In the genomic region with DNA sequence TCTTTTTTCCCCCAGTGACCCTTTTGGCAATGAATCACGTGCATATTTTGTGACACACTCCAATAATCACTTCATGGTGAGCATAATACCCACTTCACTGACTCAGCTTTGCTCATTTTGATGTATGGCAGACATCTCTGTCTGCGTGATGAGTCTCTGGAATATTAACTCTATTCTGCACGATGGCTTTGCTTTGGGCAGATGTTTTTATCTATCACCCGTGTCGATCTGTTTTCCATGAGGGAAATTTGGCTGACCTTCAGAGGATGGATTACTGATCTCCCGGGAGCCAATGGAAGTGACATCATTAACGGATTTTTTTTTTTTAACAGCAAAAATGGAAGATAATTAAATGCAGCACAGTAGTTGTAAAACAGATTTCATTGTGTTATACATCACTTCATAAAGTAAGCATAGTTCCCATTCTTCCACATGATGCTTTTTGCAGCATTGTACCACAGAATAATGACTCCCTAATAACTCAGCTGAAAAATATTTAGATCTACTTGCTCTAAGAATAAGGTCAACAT, we compare ENCODE assay signal across 13 cellular contexts. TPM values are rescaled to one million over a fixed set of nuclear protein-coding genes. Genes with fewer than 3 reads are reported as not detected.
A peak's percentile ranks its signal among the peaks of the same experiment; 100 is the strongest.
DNase-seq lines count a peak whose midpoint lies in the region; ATAC-seq, FAIRE-seq and TF ChIP-seq lines count a peak whose summit lies in the region.
"Had no signal": no experiment of that assay in that cellular context is flagged by ENCODE, and none has a peak within 500 bp of the region (broad histone marks: within the 10 kb centered on the region; RNA-seq: fewer than 3 reads in every experiment).

No MANE protein-coding gene starts in this region.

- H3K27me3 ChIP-seq in fibroblast of lung (ENCODE audit: control insufficient read depth, insufficient read depth, low read length) (no peaks in the 10 kb centered on the region), transverse colon (no peaks in the 10 kb centered on the region)
- H3K27me3 ChIP-seq: thyroid gland had no signal

- peak; percentile 44 to 49 for ATAC-seq in activated CD4-positive, CD25-positive, alpha-beta regulatory T cell treated with anti-CD3 and anti-CD28 coated beads, Interleukin-2, amount 50 U/mL, for 24 hours
- ATAC-seq in stimulated activated effector memory CD8-positive, alpha-beta T cell treated with anti-CD3 and anti-CD28 coated beads, Interleukin-12 subunit alpha, Interleukin-12 subunit beta, amount 100 ng/mL, for 72 hours: peak; percentile 73
- no peak for ATAC-seq in GM21619 (IDR thresholded peaks at IDR 0.05; ENCODE audit: unreplicated experiment)
- ATAC-seq: A549 had no signal

- TF ChIP-seq EP300 in transverse colon (IDR thresholded peaks at IDR 0.05; ENCODE audit: low read depth): no peak

- H3K4me1 ChIP-seq in fibroblast of lung (ENCODE audit: control insufficient read depth, extremely low read depth, insufficient read depth, low read length) (peaks cover 20% of the 10 kb centered on the region), transverse colon (peaks cover 0 to 22% (median 8%) of the 10 kb centered on the region in 4 donors)
- H3K4me1 ChIP-seq: thyroid gland had no signal

- H3K27ac Mint-ChIP-seq in stimulated activated effector memory CD8-positive, alpha-beta T cell treated with anti-CD3 and anti-CD28 coated beads, Interleukin-12 subunit alpha, Interleukin-12 subunit beta, amount 100 ng/mL, for 72 hours: peak overlapping the region; percentile 90
- H3K27ac Mint-ChIP-seq: activated B cell treated with CpG ODN at 0.5 μM for 24 hours had no signal

- H3K36me3 ChIP-seq in fibroblast of lung (ENCODE audit: control insufficient read depth, insufficient read depth, low read length) (peaks cover 15% of the 10 kb centered on the region), transverse colon (peaks cover 0 to 4% (median 0%) of the 10 kb centered on the region in 4 donors)

- no peak overlapping the region for H2AFZ ChIP-seq in fibroblast of lung (ENCODE audit: low read length)

- H3K36me3 Mint-ChIP-seq in stimulated activated effector memory CD8-positive, alpha-beta T cell treated with anti-CD3 and anti-CD28 coated beads, Interleukin-12 subunit alpha, Interleukin-12 subunit beta, amount 100 ng/mL, for 72 hours: peaks cover 66% of the 10 kb centered on the region

- H3K9me3 ChIP-seq in fibroblast of lung (ENCODE audit: control insufficient read depth, insufficient read depth, low read depth, low read length) (no peaks in the 10 kb centered on the region), transverse colon (no peaks in the 10 kb centered on the region)
- H3K9me3 ChIP-seq: A549, thyroid gland had no signal

- 60 to 75% methylated on average over 7 of the region's 7 CpGs for WGBS in transverse colon (ENCODE audit: low coverage in 1 of 2), 2 donors

- H3K27ac ChIP-seq in fibroblast of lung (ENCODE audit: insufficient read depth, low read length) (peak overlapping the region; percentile 66), transverse colon (peak overlapping the region in 1 of 4 donors; percentile 7)
- H3K27ac ChIP-seq: A549, thyroid gland had no signal

- FAIRE-seq in RCC 7860 (lab: Jason Lieb, UNC): peak; percentile 84
- FAIRE-seq: A549, small intestine had no signal

- intact Hi-C loops in transverse colon (cut with DNase I; ENCODE audit: low total_unique reads): no loop called here

- H3K4me3 ChIP-seq in fibroblast of lung (replicated peaks in 1 of 4; ENCODE audit: control extremely low read depth in 1 of 4, insufficient read depth in 1 of 4, low read depth in 3 of 4, low read length in 4 of 4) (no peak overlapping the region), transverse colon (no peak overlapping the region)
- H3K4me3 ChIP-seq: A549, thyroid gland had no signal

- no peaks in the 10 kb centered on the region for H3K9me3 Mint-ChIP-seq in stimulated activated effector memory CD8-positive, alpha-beta T cell treated with anti-CD3 and anti-CD28 coated beads, Interleukin-12 subunit alpha, Interleukin-12 subunit beta, amount 100 ng/mL, for 72 hours
- H3K9me3 Mint-ChIP-seq: activated B cell treated with CpG ODN at 0.5 μM for 24 hours had no signal

- no peak overlapping the region for H3K9ac ChIP-seq in fibroblast of lung (ENCODE audit: insufficient read depth, low read length)

- no peak for DNase-seq in activated CD4-positive, CD25-positive, alpha-beta regulatory T cell (lab: John Stamatoyannopoulos, UW)
- DNase-seq in RCC 7860 (ENCODE audit: low spot score): peak; percentile 66
- peak; percentile 67 to 91 for DNase-seq in fibroblast of lung (ENCODE audit: low read depth in 2 of 2)
- DNase-seq in stimulated activated effector memory CD8-positive, alpha-beta T cell treated with anti-CD3 and anti-CD28 coated beads, Interleukin-12 subunit alpha, Interleukin-12 subunit beta, amount 100 ng/mL, for 72 hours (ENCODE audit: low spot score in 2 of 2): no peak
- no peak for DNase-seq in DMS 273 treated with DMSO at 0.1 percent for 48 hours (lab: John Stamatoyannopoulos, UW)
- DNase-seq in transverse colon: no peak
- DNase-seq: activated B cell treated with CpG ODN at 0.5 μM for 24 hours, caudate nucleus, small intestine, thyroid gland had no signal

- no peak for TF ChIP-seq POLR2A in transverse colon (IDR thresholded peaks at IDR 0.05)

- H3K4me1 Mint-ChIP-seq in stimulated activated effector memory CD8-positive, alpha-beta T cell treated with anti-CD3 and anti-CD28 coated beads, Interleukin-12 subunit alpha, Interleukin-12 subunit beta, amount 100 ng/mL, for 72 hours: peaks cover 89% of the 10 kb centered on the region

- H3K4me3 Mint-ChIP-seq in stimulated activated effector memory CD8-positive, alpha-beta T cell treated with anti-CD3 and anti-CD28 coated beads, Interleukin-12 subunit alpha, Interleukin-12 subunit beta, amount 100 ng/mL, for 72 hours: no peak overlapping the region
- H3K4me3 Mint-ChIP-seq: activated B cell treated with CpG ODN at 0.5 μM for 24 hours had no signal

- in situ Hi-C loops in transverse colon (cut with MboI; ENCODE audit: low pct_ligation_motif_present in 1 of 4, low pct_unique_long_range_greater_than_20kb in 1 of 4, low sequenced_read_pairs in 3 of 4): no loop called here

- peak overlapping the region; percentile 58 for H3K4me2 ChIP-seq in fibroblast of lung (ENCODE audit: extremely low read depth, insufficient read depth, low read length)
- H3K4me2 ChIP-seq: A549 had no signal

- peaks cover 37% of the 10 kb centered on the region for H3K79me2 ChIP-seq in fibroblast of lung (ENCODE audit: control insufficient read depth, insufficient read depth, low read length)

- TF ChIP-seq CTCF in fibroblast of lung (conservative IDR thresholded peaks at IDR 0.05 in 1 of 2, IDR thresholded peaks at IDR 0.05 in 1 of 2; ENCODE audit: low read depth in 1 of 2, low read length in 2 of 2) (no peak), transverse colon (IDR thresholded peaks at IDR 0.05) (no peak)

- H4K20me1 ChIP-seq in fibroblast of lung (ENCODE audit: control insufficient read depth, extremely low read depth, insufficient read depth, low read length): no peaks in the 10 kb centered on the region

RNA-seq across cellular contexts. Expression of a gene that starts 29.8 kb away (rescaled TPM):
- total RNA-seq in fibroblast of lung (5.6 and 19.2 TPM in 2 replicates), transverse colon (100 to 1,000 TPM in 1 of 4 donors, 10 to 100 TPM in 3; 20.6 to 104 (median 31.8) TPM)
- polyA plus RNA-seq in fibroblast of lung: 103 and 328 TPM in 2 replicates
- polyA plus RNA-seq in fibroblast of lung (2012): 43.4 and 145 TPM in 2 replicates
- 170 and 335 TPM in 2 replicates for polyA minus RNA-seq in fibroblast of lung (ENCODE audit: low replicate concordance)

Comparison
In these comparisons a context has a peak if more than half of its experiments do, and no peak if none do; other contexts are left out.
1. DNase-seq: peak in RCC 7860 (single experiment) and fibroblast of lung (2 of 2); none in activated CD4-positive, CD25-positive, alpha-beta regulatory T cell (0 of 4), stimulated activated effector memory CD8-positive, alpha-beta T cell treated with anti-CD3 and anti-CD28 coated beads, Interleukin-12 subunit alpha, Interleukin-12 subunit beta, amount 100 ng/mL, for 72 hours (0 of 2), DMS 273 treated with DMSO at 0.1 percent for 48 hours (single experiment) and transverse colon (single experiment).